Comparison of ENCODE assay signal across 12 cellular contexts in the genomic region with DNA sequence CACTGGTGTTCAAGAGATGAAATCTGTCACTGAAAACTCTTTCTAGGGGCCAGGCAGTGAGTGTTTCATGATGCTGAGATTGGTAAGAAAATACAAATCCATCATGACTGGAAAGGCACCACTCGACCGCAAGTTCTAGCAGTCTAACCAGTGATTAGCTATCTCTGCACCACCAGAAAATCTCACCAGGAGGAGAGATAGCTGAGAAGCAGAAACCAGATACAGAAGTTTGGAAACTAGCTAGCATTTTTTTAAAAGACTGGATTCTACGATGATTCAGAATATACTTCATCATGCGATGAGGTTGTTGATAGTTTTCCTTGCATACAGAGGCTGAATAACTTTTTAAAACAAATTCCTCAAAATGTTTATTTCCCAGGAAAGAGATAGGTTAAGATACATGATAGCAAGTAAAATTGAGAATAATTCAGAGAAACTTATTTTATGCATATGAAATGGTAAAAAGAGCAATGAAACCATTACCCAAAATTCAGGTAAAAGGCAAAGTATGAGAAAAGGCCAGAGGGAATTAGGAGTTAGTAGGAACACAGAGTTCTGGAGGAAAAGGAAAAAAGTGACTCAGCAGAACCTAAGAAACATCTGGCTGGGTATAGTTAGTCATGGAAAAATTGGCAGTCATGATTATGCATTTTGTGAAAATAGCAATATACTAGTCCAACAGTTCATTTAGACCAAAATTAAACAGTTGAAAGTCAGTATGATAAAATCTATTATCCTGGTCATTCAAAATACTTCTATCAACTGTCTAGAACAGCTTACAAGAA. TPM values are rescaled to one million over a fixed set of nuclear protein-coding genes. Genes with fewer than 3 reads are reported as not detected.
DNase-seq lines count a peak whose midpoint lies in the region; ATAC-seq and TF ChIP-seq lines count a peak whose summit lies in the region.
"Had no signal": no experiment of that assay in that cellular context is flagged by ENCODE, and none has a peak within 500 bp of the region (broad histone marks: within the 10 kb centered on the region; RNA-seq: fewer than 3 reads in every experiment).

No MANE protein-coding gene starts in this region.

- intact Hi-C loops in adrenal gland (cut with DNase I) = loop anchor here in 1 of 2 donors (5.0 kb wide), 1 partner anchor 257 kb away; no protein-coding TSS in a partner anchor
- intact Hi-C loops in sigmoid colon (cut with DNase I) = loop anchor here (5.0 kb wide), 3 partner anchors 97 to 257 kb away; no protein-coding TSS in a partner anchor

- TF ChIP-seq POLR2A in adrenal gland (IDR thresholded peaks at IDR 0.05) (no peak), sigmoid colon (IDR thresholded peaks at IDR 0.05) (no peak)

- peak overlapping the region in 4 of 5 donors; percentile 10 to 71 (median 66) for H3K27ac ChIP-seq in adrenal gland
- H3K27ac ChIP-seq in fibroblast of lung (ENCODE audit: insufficient read depth, low read length) = peak overlapping the region; percentile 96
- H3K27ac ChIP-seq in sigmoid colon = peak overlapping the region in 3 of 4 donors; percentile 8 to 89 (median 39)
- H3K27ac ChIP-seq: spleen had no signal

- no peaks in the 10 kb centered on the region for H4K20me1 ChIP-seq in fibroblast of lung (ENCODE audit: control insufficient read depth, extremely low read depth, insufficient read depth, low read length)

- H3K9me3 ChIP-seq in adrenal gland (replicated peaks in 1 of 3) = no peaks in the 10 kb centered on the region
- H3K9me3 ChIP-seq in fibroblast of lung (ENCODE audit: control insufficient read depth, insufficient read depth, low read depth, low read length) = no peaks in the 10 kb centered on the region
- H3K9me3 ChIP-seq in sigmoid colon = no peaks in the 10 kb centered on the region
- H3K9me3 ChIP-seq: spleen had no signal

- 72 to 85% (median 81%) methylated on average over 4 of the region's 4 CpGs for WGBS in adrenal gland, 4 donors
- 87 to 91% methylated on average over 4 of the region's 4 CpGs for WGBS in sigmoid colon, 2 donors

- no peaks in the 10 kb centered on the region for H3K36me3 ChIP-seq in adrenal gland (replicated peaks in 1 of 2)
- H3K36me3 ChIP-seq in fibroblast of lung (ENCODE audit: control insufficient read depth, insufficient read depth, low read length) = no peaks in the 10 kb centered on the region
- H3K36me3 ChIP-seq in sigmoid colon = no peaks in the 10 kb centered on the region
- H3K36me3 ChIP-seq: spleen had no signal

- peaks cover 21% of the 10 kb centered on the region for H3K79me2 ChIP-seq in fibroblast of lung (ENCODE audit: control insufficient read depth, insufficient read depth, low read length)

- peak in 1 of 6 experiments; percentile 12 for TF ChIP-seq CTCF in adrenal gland (IDR thresholded peaks at IDR 0.05)
- TF ChIP-seq CTCF in fibroblast of lung (conservative IDR thresholded peaks at IDR 0.05 in 1 of 2, IDR thresholded peaks at IDR 0.05 in 1 of 2; ENCODE audit: low read depth in 1 of 2, low read length in 2 of 2) = peak; percentile 27 to 38
- no peak for TF ChIP-seq CTCF in sigmoid colon (IDR thresholded peaks at IDR 0.05)

- DNase-seq in GM04504 (ENCODE audit: low read depth) (peak; percentile 52), adrenal gland (no peak), fibroblast of lung (ENCODE audit: low read depth in 2 of 2) (peak; percentile 85 to 90), sigmoid colon (no peak), GF-D8 (lab: John Stamatoyannopoulos, UW) (no peak)
- no peak for DNase-seq in stimulated activated CD4-positive, alpha-beta T cell treated with anti-CD3 and anti-CD28 coated beads, Interleukin-2, amount 100 ng/mL, for 48 hours
- no peak for DNase-seq in activated CD8-positive, alpha-beta memory T cell treated with anti-CD3 and anti-CD28 coated beads, Interleukin-2, amount 50 U/mL, for 48 hours
- DNase-seq: activated CD8-positive, alpha-beta memory T cell treated with anti-CD3 and anti-CD28 coated beads, Interleukin-2, amount 10 ng/mL, durations not matched to agents 7 days and 5 days; NCI-H2227 treated with DMSO at 0.1 percent for 48 hours; spleen; stimulated activated naive CD8-positive, alpha-beta T cell treated with anti-CD3 and anti-CD28 coated beads, Interleukin-15, Interleukin-2, amounts not matched to agents 100 U/mL and 50 U/mL, for 24 hours had no signal

- H3K4me2 ChIP-seq in fibroblast of lung (ENCODE audit: extremely low read depth, insufficient read depth, low read length) = no peak overlapping the region

- H3K27me3 ChIP-seq in adrenal gland = no peaks in the 10 kb centered on the region
- H3K27me3 ChIP-seq in fibroblast of lung (ENCODE audit: control insufficient read depth, insufficient read depth, low read length) = no peaks in the 10 kb centered on the region
- H3K27me3 ChIP-seq in sigmoid colon = no peaks in the 10 kb centered on the region

- no peak for ATAC-seq in HG02610 (IDR thresholded peaks at IDR 0.05; ENCODE audit: unreplicated experiment)
- ATAC-seq: activated CD8-positive, alpha-beta memory T cell treated with anti-CD3 and anti-CD28 coated beads, Interleukin-2, amount 10 ng/mL, durations not matched to agents 7 days and 5 days; stimulated activated naive CD8-positive, alpha-beta T cell treated with anti-CD3 and anti-CD28 coated beads, Interleukin-15, Interleukin-2, amounts not matched to agents 100 U/mL and 50 U/mL, for 24 hours had no signal

- H3K4me1 ChIP-seq in adrenal gland (replicated peaks in 1 of 2) = peaks cover 27 to 38% of the 10 kb centered on the region in 2 donors
- peaks cover 16% of the 10 kb centered on the region for H3K4me1 ChIP-seq in fibroblast of lung (ENCODE audit: control insufficient read depth, extremely low read depth, insufficient read depth, low read length)
- H3K4me1 ChIP-seq in sigmoid colon = peaks cover 0 to 15% (median 7%) of the 10 kb centered on the region in 4 donors

- peak in 1 of 4 donors; percentile 16 for TF ChIP-seq EP300 in sigmoid colon (IDR thresholded peaks at IDR 0.05)

- H3K4me3 ChIP-seq in adrenal gland (no peak overlapping the region), fibroblast of lung (replicated peaks in 1 of 4; ENCODE audit: control extremely low read depth in 1 of 4, insufficient read depth in 1 of 4, low read depth in 3 of 4, low read length in 4 of 4) (peak overlapping the region in 1 of 4 experiments; percentile 27), sigmoid colon (no peak overlapping the region)
- H3K4me3 ChIP-seq: spleen had no signal

- H2AFZ ChIP-seq in fibroblast of lung (ENCODE audit: low read length) = no peak overlapping the region

- no peak overlapping the region for H3K9ac ChIP-seq in fibroblast of lung (ENCODE audit: insufficient read depth, low read length)

RNA-seq across cellular contexts. Expression of a gene that starts 3.3 kb away (rescaled TPM):
- total RNA-seq in adrenal gland (10 to 100 TPM; 11.8 to 38.9 (median 21.5) TPM), fibroblast of lung (50.8 and 234 TPM in 2 replicates), sigmoid colon (10 to 100 TPM; 19.3 to 53.7 (median 19.3) TPM)
- polyA plus RNA-seq in adrenal gland (10 to 100 TPM; 26.0 to 50.9 (median 34.3) TPM), fibroblast of lung (269 and 400 TPM in 2 replicates), sigmoid colon (10 to 100 TPM in 2 of 3 donors, 1 to 10 TPM in 1; 9.9 to 22.0 (median 17.4) TPM)
- 178 and 273 TPM in 2 replicates for polyA plus RNA-seq in fibroblast of lung (2012)
- polyA minus RNA-seq in fibroblast of lung (ENCODE audit: low replicate concordance) = 417 and 423 TPM in 2 replicates

Comparison
In these comparisons a context has a peak if more than half of its experiments do, and no peak if none do; other contexts are left out.
1. DNase-seq: peak in GM04504 (single experiment) and fibroblast of lung (2 of 2); none in adrenal gland (0 of 7), sigmoid colon (single experiment), stimulated activated CD4-positive, alpha-beta T cell treated with anti-CD3 and anti-CD28 coated beads, Interleukin-2, amount 100 ng/mL, for 48 hours (0 of 2), GF-D8 (single experiment) and activated CD8-positive, alpha-beta memory T cell treated with anti-CD3 and anti-CD28 coated beads, Interleukin-2, amount 50 U/mL, for 48 hours (single experiment).
2. H3K27ac ChIP-seq: peak in every context shown above with its lines; median percentile 96 in fibroblast of lung; 66 in adrenal gland; 39 in sigmoid colon.
3. CTCF ChIP-seq: peak in fibroblast of lung (2 of 2); none in sigmoid colon (0 of 4).